Comparison of ENCODE assay signal across 12 cellular contexts in genomic region chr6:133814797-133815196, GRCh38.
DNase-seq lines count a peak whose midpoint lies in the region; ATAC-seq and TF ChIP-seq lines count a peak whose summit lies in the region.
"Had no signal": no experiment of that assay in that cellular context is flagged by ENCODE, and none has a peak within 500 bp of the region (broad histone marks: within the 10 kb centered on the region; RNA-seq: fewer than 3 reads in every experiment).

No MANE protein-coding gene starts in this region.

- H3K27ac ChIP-seq in esophagus muscularis mucosa (replicated peaks in 1 of 4) (peak overlapping the region in 3 of 4 donors; percentile 30 to 62 (median 38)), gastrocnemius medialis (no peak overlapping the region)

- H3K4me3 ChIP-seq in esophagus muscularis mucosa = no peak overlapping the region
- no peak overlapping the region for H3K4me3 ChIP-seq in gastrocnemius medialis

- H3K9me3 ChIP-seq in esophagus muscularis mucosa (no peaks in the 10 kb centered on the region), gastrocnemius medialis (no peaks in the 10 kb centered on the region)

- H3K4me1 ChIP-seq in esophagus muscularis mucosa (peaks cover 0 to 6% (median 0%) of the 10 kb centered on the region in 4 donors), gastrocnemius medialis (peaks cover 0 to 3% of the 10 kb centered on the region in 2 donors)

- no peak overlapping the region for H3K27ac Mint-ChIP-seq in activated T-cell treated with anti-CD3 and anti-CD28 coated beads, Interleukin-2, amount 50 U/mL, for 72 hours
- H3K27ac Mint-ChIP-seq: type B pancreatic cell had no signal

- H3K27me3 ChIP-seq in esophagus muscularis mucosa = no peaks in the 10 kb centered on the region
- no peaks in the 10 kb centered on the region for H3K27me3 ChIP-seq in gastrocnemius medialis

- no peak overlapping the region for H3K4me3 Mint-ChIP-seq in activated T-cell treated with anti-CD3 and anti-CD28 coated beads, Interleukin-2, amount 50 U/mL, for 72 hours
- H3K4me3 Mint-ChIP-seq: type B pancreatic cell had no signal

- H3K36me3 Mint-ChIP-seq in activated T-cell treated with anti-CD3 and anti-CD28 coated beads, Interleukin-2, amount 50 U/mL, for 72 hours (ENCODE audit: insufficient read depth in 2 of 2) = no peaks in the 10 kb centered on the region
- H3K36me3 Mint-ChIP-seq: type B pancreatic cell had no signal

- ATAC-seq in activated T-cell treated with anti-CD3 and anti-CD28 coated beads, Interleukin-2, amount 50 U/mL, for 72 hours (replicated peaks in 1 of 2) = peak; percentile 41 to 70
- ATAC-seq in gastrocnemius medialis (peak; percentile 56 to 64), HG03460 (IDR thresholded peaks at IDR 0.05; ENCODE audit: unreplicated experiment) (no peak), HG03159 (IDR thresholded peaks at IDR 0.05; ENCODE audit: unreplicated experiment) (no peak)

- TF ChIP-seq CTCF in esophagus muscularis mucosa (IDR thresholded peaks at IDR 0.05) = no peak
- no peak for TF ChIP-seq CTCF in gastrocnemius medialis (IDR thresholded peaks at IDR 0.05 in 4 of 5, conservative IDR thresholded peaks at IDR 0.05 in 1 of 5)

- WGBS in esophagus muscularis mucosa = 88% methylated on average over 1 of the region's 1 CpG

- in situ Hi-C loops in gastrocnemius medialis (cut with MboI; ENCODE audit: low sequenced_read_pairs in 4 of 4) = loop anchor here in 1 of 4 donors (25.0 kb wide), 1 partner anchor 102 kb away; no protein-coding TSS in a partner anchor

- DNase-seq in activated T-cell treated with anti-CD3 and anti-CD28 coated beads, Interleukin-2, amount 50 U/mL, for 72 hours = peak; percentile 5 to 12
- DNase-seq in activated T-cell treated with anti-CD3 and anti-CD28 coated beads for 4 hours (no peak), NCI-H226 (peak; percentile 82), esophagus muscularis mucosa (ENCODE audit: extremely low spot score) (no peak), gastrocnemius medialis (peak in 1 of 2 donors; percentile 22)
- no peak for DNase-seq in activated CD4-positive, CD25-positive, alpha-beta regulatory T cell (lab: John Stamatoyannopoulos, UW)
- DNase-seq: activated CD4-positive, CD25-positive, alpha-beta regulatory T cell treated with anti-CD3 and anti-CD28 coated beads, Interleukin-2, amount 50 U/mL, for 72 hours; nucleus accumbens; RPMI8226 had no signal

- H3K36me3 ChIP-seq in esophagus muscularis mucosa = no peaks in the 10 kb centered on the region
- H3K36me3 ChIP-seq in gastrocnemius medialis = no peaks in the 10 kb centered on the region

- TF ChIP-seq POLR2A in esophagus muscularis mucosa (IDR thresholded peaks at IDR 0.05; ENCODE audit: low read depth) = no peak
- no peak for TF ChIP-seq POLR2A in gastrocnemius medialis (IDR thresholded peaks at IDR 0.05)

- H3K27me3 Mint-ChIP-seq in activated T-cell treated with anti-CD3 and anti-CD28 coated beads, Interleukin-2, amount 50 U/mL, for 72 hours (ENCODE audit: low read depth) = peaks cover 34% of the 10 kb centered on the region

- intact Hi-C loops in esophagus muscularis mucosa (cut with DNase I) = no loop called here
- intact Hi-C loops in gastrocnemius medialis (cut with DNase I; ENCODE audit: low total_unique reads) = no loop called here

- no peak for TF ChIP-seq EP300 in esophagus muscularis mucosa (IDR thresholded peaks at IDR 0.05)

- H3K4me1 Mint-ChIP-seq in activated T-cell treated with anti-CD3 and anti-CD28 coated beads, Interleukin-2, amount 50 U/mL, for 72 hours (ENCODE audit: low read depth) = peaks cover 12% of the 10 kb centered on the region

- peaks cover 4 to 6% of the 10 kb centered on the region in 2 donors for H3K9me3 Mint-ChIP-seq in activated T-cell treated with anti-CD3 and anti-CD28 coated beads, Interleukin-2, amount 50 U/mL, for 72 hours
- H3K9me3 Mint-ChIP-seq: type B pancreatic cell had no signal

Comparison
In these comparisons a context has a peak if more than half of its experiments do, and no peak if none do; other contexts are left out.
1. DNase-seq: peak in activated T-cell treated with anti-CD3 and anti-CD28 coated beads, Interleukin-2, amount 50 U/mL, for 72 hours (2 of 2) and NCI-H226 (single experiment); none in activated T-cell treated with anti-CD3 and anti-CD28 coated beads for 4 hours (single experiment), esophagus muscularis mucosa (single experiment) and activated CD4-positive, CD25-positive, alpha-beta regulatory T cell (0 of 4).
2. ATAC-seq: peak in activated T-cell treated with anti-CD3 and anti-CD28 coated beads, Interleukin-2, amount 50 U/mL, for 72 hours (2 of 2) and gastrocnemius medialis (2 of 2); none in HG03460 (single experiment) and HG03159 (single experiment).
3. H3K27ac ChIP-seq: peak in esophagus muscularis mucosa (3 of 4); none in gastrocnemius medialis (0 of 4).